Comparison of ENCODE assay signal across 13 cellular contexts in the genomic region with DNA sequence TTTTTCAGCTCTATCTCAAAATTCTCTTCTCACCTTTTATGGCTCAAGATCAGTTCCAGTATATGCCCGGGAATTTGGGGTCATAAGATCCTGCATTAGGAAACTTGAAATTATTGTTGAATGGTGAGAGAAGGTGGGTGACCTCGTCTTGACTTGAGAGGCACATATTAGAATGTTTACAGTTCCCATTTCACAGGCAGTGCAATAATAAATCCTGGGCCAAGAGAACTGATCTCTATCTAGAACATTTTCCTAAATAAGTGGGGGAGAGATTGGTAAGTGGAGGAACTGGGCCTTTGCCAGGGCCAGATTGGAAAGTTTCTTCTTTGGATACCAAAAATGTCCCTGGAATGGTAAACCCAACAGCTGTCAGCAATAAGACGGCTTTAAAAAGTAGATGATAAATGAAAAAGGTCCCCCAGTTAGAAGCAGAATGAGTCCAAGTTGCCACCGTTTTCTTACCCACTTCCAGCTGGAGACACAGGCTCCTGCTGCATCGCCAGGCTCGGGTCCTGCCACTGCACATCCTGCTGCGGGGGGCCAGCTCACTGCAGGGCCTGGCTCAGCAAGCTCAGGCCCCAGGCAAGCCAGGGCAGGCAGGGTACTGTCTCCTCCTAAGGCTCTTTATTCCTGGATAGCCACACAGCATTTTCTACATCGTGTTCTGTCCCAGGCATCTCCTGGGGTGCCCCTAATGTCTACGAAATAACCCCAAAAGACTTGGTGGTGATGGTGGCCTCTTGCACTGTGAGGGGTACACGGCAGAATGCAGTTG.
DNase-seq lines count a peak whose midpoint lies in the region; ATAC-seq, FAIRE-seq and TF ChIP-seq lines count a peak whose summit lies in the region.
"Had no signal": no experiment of that assay in that cellular context is flagged by ENCODE, and none has a peak within 500 bp of the region (broad histone marks: within the 10 kb centered on the region; RNA-seq: fewer than 3 reads in every experiment).

No MANE protein-coding gene starts in this region.

- no peaks in the 10 kb centered on the region for H3K9me3 ChIP-seq in H1 (ENCODE audit: insufficient read depth in 2 of 2, low read depth in 1 of 2, low read length in 1 of 2)
- peaks cover 2% of the 10 kb centered on the region for H3K9me3 ChIP-seq in trophoblast cell (ENCODE audit: insufficient read depth, low read depth, low read length)

- no peak for TF ChIP-seq CTCF in H1 (IDR thresholded peaks at IDR 0.05; ENCODE audit: control extremely low read depth in 1 of 3, insufficient read depth in 1 of 3, low read depth in 1 of 3, low read length in 3 of 3)

- TF ChIP-seq EP300 in H1 (IDR thresholded peaks at IDR 0.05; ENCODE audit: borderline replicate concordance in 1 of 2, low read depth in 2 of 2, low read length in 2 of 2): no peak

- no peak overlapping the region for H4K5ac ChIP-seq in H1 (ENCODE audit: insufficient read length, low read depth, low read length)

- peaks cover 10% of the 10 kb centered on the region for H3K36me3 Mint-ChIP-seq in stimulated activated effector memory CD8-positive, alpha-beta T cell treated with anti-CD3 and anti-CD28 coated beads, Interleukin-12 subunit alpha, Interleukin-12 subunit beta, amount 100 ng/mL, for 72 hours

- TF ChIP-seq RAD21 in H1 (IDR thresholded peaks at IDR 0.05 in 1 of 2, conservative IDR thresholded peaks at IDR 0.05 in 1 of 2; ENCODE audit: low read depth in 2 of 2, low read length in 2 of 2): no peak

- peak overlapping the region; percentile 20 for H4K91ac ChIP-seq in H1 (replicated peaks; ENCODE audit: insufficient read length, low read length)
- H4K91ac ChIP-seq in trophoblast cell (ENCODE audit: low read depth, low read length): peak overlapping the region; percentile 97

- H3K4ac ChIP-seq in H1 (replicated peaks; ENCODE audit: insufficient read length, low read depth, low read length) (no peak overlapping the region), trophoblast cell (ENCODE audit: low read depth, low read length) (peak overlapping the region; percentile 1)

- H3K79me1 ChIP-seq in H1 (ENCODE audit: low read depth, low read length) (no peaks in the 10 kb centered on the region), trophoblast cell (ENCODE audit: low read length) (peaks cover 69% of the 10 kb centered on the region)

- H3K9ac ChIP-seq in H1 (replicated peaks in 1 of 4; ENCODE audit: extremely low read depth in 1 of 4, low read depth in 3 of 4, low read length in 3 of 4) (no peak overlapping the region), trophoblast cell (ENCODE audit: low read length) (no peak overlapping the region)

- no peak overlapping the region for H3K27ac Mint-ChIP-seq in stimulated activated effector memory CD8-positive, alpha-beta T cell treated with anti-CD3 and anti-CD28 coated beads, Interleukin-12 subunit alpha, Interleukin-12 subunit beta, amount 100 ng/mL, for 72 hours
- H3K27ac Mint-ChIP-seq: B cell had no signal

- no peak overlapping the region for H3K56ac ChIP-seq in H1 (replicated peaks; ENCODE audit: insufficient read length, low read depth, low read length)

- H3K27ac ChIP-seq in H1 (ENCODE audit: low read depth, low read length) (no peak overlapping the region), trophoblast cell (ENCODE audit: low read depth, low read length) (peak overlapping the region; percentile 64)

- CTCF ChIA-PET in H1 (lab: Charles Lee; ENCODE audit: partially characterized antibody): interaction anchor here (0.9 to 1.8 kb wide), 5 partner anchors 13 to 160 kb away, joined by 3 to 5 read pairs (median 3); no protein-coding TSS in a partner anchor

- H2BK12ac ChIP-seq in H1 (ENCODE audit: low read depth, low read length) (peak overlapping the region; percentile 10; the same call in 1 of the 2 replicates), trophoblast cell (ENCODE audit: low read length) (peak overlapping the region; percentile 16)

- ATAC-seq in stimulated activated effector memory CD8-positive, alpha-beta T cell treated with anti-CD3 and anti-CD28 coated beads, Interleukin-12 subunit alpha, Interleukin-12 subunit beta, amount 100 ng/mL, for 72 hours: no peak
- ATAC-seq in GM18520 (IDR thresholded peaks at IDR 0.05; ENCODE audit: unreplicated experiment): no peak
- ATAC-seq: activated T-cell treated with anti-CD3 and anti-CD28 coated beads, Interleukin-2, amount 50 U/mL, for 72 hours; GM12878 had no signal

- no peaks in the 10 kb centered on the region for H4K20me1 ChIP-seq in H1 (replicated peaks in 1 of 2; ENCODE audit: control insufficient read depth in 1 of 2, insufficient read depth in 2 of 2, low read length in 2 of 2)

- 0 out of 2 replicates have a peak overlapping the region, but pooled peaks have one; percentile 15 for H2AFZ ChIP-seq in H1 (ENCODE audit: low read length)
- peak overlapping the region; percentile 55 for H2AFZ ChIP-seq in trophoblast cell (ENCODE audit: insufficient read depth, low read length, poor library complexity)

- no peak for TF ChIP-seq POLR2A in H1 (IDR thresholded peaks at IDR 0.05; ENCODE audit: control extremely low read depth in 1 of 2, low read depth in 2 of 2, low read length in 2 of 2)

- H3K18ac ChIP-seq in H1 (ENCODE audit: extremely low read depth, low read length): peak overlapping the region; percentile 7; the same call in 1 of the 2 replicates
- peak overlapping the region; percentile 56 for H3K18ac ChIP-seq in trophoblast cell (ENCODE audit: low read length)

- no peaks in the 10 kb centered on the region for H3K27me3 ChIP-seq in H1 (replicated peaks in 1 of 4; ENCODE audit: control insufficient read depth in 3 of 4, extremely low read depth in 1 of 4, insufficient read depth in 3 of 4, low read length in 3 of 4)
- no peaks in the 10 kb centered on the region for H3K27me3 ChIP-seq in trophoblast cell (ENCODE audit: insufficient read depth, low read length)

- no peak overlapping the region for H3K23ac ChIP-seq in H1 (ENCODE audit: insufficient read length)
- H3K23ac ChIP-seq in trophoblast cell (ENCODE audit: low read length): no peak overlapping the region

- H4K12ac ChIP-seq in trophoblast cell (ENCODE audit: low read depth, low read length): peak overlapping the region; percentile 24

- 0 out of 2 replicates have a peak overlapping the region, but pooled peaks have one; percentile 13 for H2BK20ac ChIP-seq in H1 (ENCODE audit: low read length)

- H3K36me3 ChIP-seq in H1 (ENCODE audit: control insufficient read depth in 2 of 4, insufficient read depth in 4 of 4, low read length in 3 of 4): no peaks in the 10 kb centered on the region
- peaks cover 4% of the 10 kb centered on the region in 2 experiments for H3K36me3 ChIP-seq in trophoblast cell (ENCODE audit: control insufficient read depth in 1 of 2, insufficient read depth in 2 of 2, low read length in 2 of 2)

- H3K79me2 ChIP-seq in H1 (ENCODE audit: control insufficient read depth in 1 of 2, insufficient read depth in 2 of 2, low read length in 2 of 2) (no peaks in the 10 kb centered on the region), trophoblast cell (ENCODE audit: control insufficient read depth, insufficient read depth, low read length, poor library complexity) (peaks cover 18% of the 10 kb centered on the region)

- no peak overlapping the region for H2AK5ac ChIP-seq in H1 (ENCODE audit: low read depth, low read length)
- peak overlapping the region; percentile 47 for H2AK5ac ChIP-seq in trophoblast cell (ENCODE audit: low read length)

- no peak overlapping the region for H2BK15ac ChIP-seq in H1 (ENCODE audit: low read length)

- no peak overlapping the region for H3K4me3 Mint-ChIP-seq in stimulated activated effector memory CD8-positive, alpha-beta T cell treated with anti-CD3 and anti-CD28 coated beads, Interleukin-12 subunit alpha, Interleukin-12 subunit beta, amount 100 ng/mL, for 72 hours
- H3K4me3 Mint-ChIP-seq: activated T-cell treated with anti-CD3 and anti-CD28 coated beads, Interleukin-2, amount 50 U/mL, for 72 hours; B cell had no signal

- H3K9me3 Mint-ChIP-seq in stimulated activated effector memory CD8-positive, alpha-beta T cell treated with anti-CD3 and anti-CD28 coated beads, Interleukin-12 subunit alpha, Interleukin-12 subunit beta, amount 100 ng/mL, for 72 hours: no peaks in the 10 kb centered on the region
- H3K9me3 Mint-ChIP-seq: activated T-cell treated with anti-CD3 and anti-CD28 coated beads, Interleukin-2, amount 50 U/mL, for 72 hours had no signal

- H3K4me2 ChIP-seq in H1 (ENCODE audit: insufficient read depth in 1 of 2, low read depth in 2 of 2, low read length in 2 of 2): no peak overlapping the region
- H3K4me2 ChIP-seq in trophoblast cell (ENCODE audit: low read length): no peak overlapping the region

- H3K4me1 Mint-ChIP-seq in stimulated activated effector memory CD8-positive, alpha-beta T cell treated with anti-CD3 and anti-CD28 coated beads, Interleukin-12 subunit alpha, Interleukin-12 subunit beta, amount 100 ng/mL, for 72 hours: peaks cover 12% of the 10 kb centered on the region
- H3K4me1 Mint-ChIP-seq: B cell had no signal

- H4K8ac ChIP-seq in H1 (ENCODE audit: extremely low read depth, insufficient read depth, low read length): no peak overlapping the region
- peak overlapping the region; percentile 50 for H4K8ac ChIP-seq in trophoblast cell (ENCODE audit: low read depth, low read length)

- no peak overlapping the region for H3K4me3 ChIP-seq in H1 (ENCODE audit: extremely low read depth in 1 of 4, insufficient read depth in 2 of 4, low read depth in 3 of 4, low read length in 4 of 4)
- no peak overlapping the region for H3K4me3 ChIP-seq in trophoblast cell (ENCODE audit: low read depth, low read length)
- H3K4me3 ChIP-seq: GM12878 had no signal

- WGBS in H1 (ENCODE audit: extremely low coverage in 1 of 2, insufficient coverage in 1 of 2, insufficient read length in 1 of 2, insufficient replicate concordance in 2 of 2, low coverage in 1 of 2, low lambda C conversion rate in 2 of 2, missing lambda C conversion rate in 1 of 2), 2 experiments: 92% methylated on average over 10 of the region's 10 CpGs; no CpG with 5 or more reads in 1 of the 2 experiments
- no CpG with 5 or more reads among the region's 10 CpGs for WGBS in trophoblast cell (ENCODE audit: extremely low coverage, insufficient coverage, insufficient read length)

- no peak for FAIRE-seq in H1 (lab: Jason Lieb, UNC)
- FAIRE-seq: GM12878 had no signal

- peaks cover 0 to 8% (median 3%) of the 10 kb centered on the region in 4 experiments; a peak in 4 of 7 replicates for H3K4me1 ChIP-seq in H1 (replicated peaks in 1 of 4; ENCODE audit: control insufficient read depth in 3 of 4, insufficient read depth in 4 of 4, low read length in 3 of 4)
- H3K4me1 ChIP-seq in trophoblast cell (ENCODE audit: control insufficient read depth in 1 of 2, insufficient read depth in 2 of 2, low read length in 2 of 2): peaks cover 53 to 61% of the 10 kb centered on the region in 2 experiments

- no peaks in the 10 kb centered on the region for H3K23me2 ChIP-seq in H1 (ENCODE audit: low read depth, low read length)

- H2BK5ac ChIP-seq in H1 (ENCODE audit: low read depth, low read length) (peak overlapping the region; percentile 61; the same call in 1 of the 2 replicates), trophoblast cell (ENCODE audit: low read depth, low read length, poor library complexity) (peak overlapping the region; percentile 81)

- POLR2A ChIA-PET in H1 (lab: Charles Lee; ENCODE audit: partially characterized antibody): interaction anchor here (1.5 kb wide), 1 partner anchor 19 kb away, joined by 4 read pairs; no protein-coding TSS in a partner anchor

- peak; percentile 57 for DNase-seq in Daoy (ENCODE audit: low read depth)
- DNase-seq in NCI-H446 treated with DMSO at 0.1 percent for 48 hours (lab: John Stamatoyannopoulos, UW): peak; percentile 22
- DNase-seq in H1 (ENCODE audit: low read depth in 1 of 2, low spot score in 2 of 2): no peak
- peak in 1 of 2 donors; percentile 23 for DNase-seq in trophoblast cell
- DNase-seq in stimulated activated effector memory CD8-positive, alpha-beta T cell treated with anti-CD3 and anti-CD28 coated beads, Interleukin-12 subunit alpha, Interleukin-12 subunit beta, amount 100 ng/mL, for 72 hours (ENCODE audit: low spot score in 2 of 2): no peak
- DNase-seq in stimulated activated naive CD4-positive, alpha-beta T cell (lab: John Stamatoyannopoulos, UW): no peak
- no peak for DNase-seq in NCI-H1092 (lab: John Stamatoyannopoulos, UW)
- DNase-seq: activated T-cell treated with anti-CD3 and anti-CD28 coated beads, Interleukin-2, amount 50 U/mL, for 72 hours; DMS79; NCI-H2081 had no signal

- H2BK120ac ChIP-seq in H1 (replicated peaks; ENCODE audit: low read depth, low read length): no peak overlapping the region
- peak overlapping the region; percentile 85 for H2BK120ac ChIP-seq in trophoblast cell (ENCODE audit: insufficient read depth, low read length, poor library complexity)

- no peak overlapping the region for H3K14ac ChIP-seq in H1 (ENCODE audit: insufficient read length)
- H3K14ac ChIP-seq in trophoblast cell (ENCODE audit: low read length): peak overlapping the region; percentile 86

Comparison
In these comparisons a context has a peak if more than half of its experiments do, and no peak if none do; other contexts are left out.
1. DNase-seq: peak in Daoy (single experiment) and NCI-H446 treated with DMSO at 0.1 percent for 48 hours (single experiment); none in H1 (0 of 2), stimulated activated effector memory CD8-positive, alpha-beta T cell treated with anti-CD3 and anti-CD28 coated beads, Interleukin-12 subunit alpha, Interleukin-12 subunit beta, amount 100 ng/mL, for 72 hours (0 of 2), stimulated activated naive CD4-positive, alpha-beta T cell (0 of 6) and NCI-H1092 (single experiment).